Comparison of ENCODE assay signal across 27 cellular contexts in genomic region chr12:100173111-100173510, GRCh38.
"Had no signal": no experiment of that assay in that cellular context is flagged by ENCODE, and none has a peak within 500 bp of the region (broad histone marks: within the 10 kb centered on the region; RNA-seq: fewer than 3 reads in every experiment).

No MANE protein-coding gene starts in this region.

- H3K27me3 ChIP-seq: neutrophil, right lobe of liver, tibial nerve, uterus had no signal

- H3K4me1 ChIP-seq: parathyroid adenoma, psoas muscle, tibial nerve, uterus had no signal

- H3K36me3 Mint-ChIP-seq: type B pancreatic cell had no signal

- H3K4me3 ChIP-seq: lung, mucosa of descending colon, psoas muscle, right lobe of liver, smooth muscle cell, tibial nerve, uterus had no signal

- H3K4me3 Mint-ChIP-seq: naive thymus-derived CD4-positive, alpha-beta T cell; nephron; neural crest cell; stimulated activated memory B cell treated with anti-CD40 and anti-IgM and Interleukin-4, amounts not matched to agents 10 μg/mL and 1 μg/mL and 100 μg/mL, for 72 hours; stimulated activated naive CD8-positive, alpha-beta T cell treated with anti-CD3 and anti-CD28 coated beads, Interleukin-15, amount 100 ng/mL, for 72 hours; type B pancreatic cell had no signal

- H3K9ac ChIP-seq: parathyroid adenoma had no signal

- DNase-seq: hippocampal formation; kidney glomerular epithelial cell; left cardiac atrium; midbrain; mucosa of descending colon; naive thymus-derived CD4-positive, alpha-beta T cell; occipital lobe; psoas muscle; stimulated activated CD4-positive, alpha-beta T cell treated with anti-CD3 and anti-CD28 coated beads, Interleukin-1b, Interleukin-23, amount 100 ng/mL, for 48 hours; stimulated activated CD4-positive, alpha-beta T cell treated with anti-CD3 and anti-CD28 coated beads, Interleukin-2, amount 100 ng/mL, for 48 hours; stimulated activated CD4-positive, alpha-beta T cell treated with anti-CD3 and anti-CD28 coated beads, Interleukin-4, amount 100 ng/mL, for 4 hours; stimulated activated CD8-positive, alpha-beta memory T cell treated with anti-CD3 and anti-CD28 coated beads, Interleukin-4, amount 100 ng/mL, for 48 hours; stimulated activated naive CD4-positive, alpha-beta T cell treated with Interleukin-2 at 50 U/mL for 16 hours; stimulated activated naive CD8-positive, alpha-beta T cell treated with anti-CD3 and anti-CD28 coated beads, Interleukin-15, amount 100 ng/mL, for 72 hours; substantia nigra; uterus had no signal

- H3K27ac Mint-ChIP-seq: naive thymus-derived CD4-positive, alpha-beta T cell; nephron; stimulated activated memory B cell treated with anti-CD40 and anti-IgM and Interleukin-4, amounts not matched to agents 10 μg/mL and 1 μg/mL and 100 μg/mL, for 72 hours; stimulated activated naive CD8-positive, alpha-beta T cell treated with anti-CD3 and anti-CD28 coated beads, Interleukin-15, amount 100 ng/mL, for 72 hours; type B pancreatic cell had no signal

- H3K4me2 ChIP-seq: smooth muscle cell had no signal

- H3K36me3 ChIP-seq: neutrophil, uterus had no signal

- H3K9me3 ChIP-seq: mucosa of descending colon, neutrophil, psoas muscle, right lobe of liver, tibial nerve, uterus had no signal

- H3K27ac ChIP-seq: neutrophil, parathyroid adenoma, psoas muscle, right lobe of liver, tibial nerve, uterus had no signal

- H2AFZ ChIP-seq: parathyroid adenoma had no signal

- H3K27me3 Mint-ChIP-seq: naive thymus-derived CD4-positive, alpha-beta T cell; stimulated activated memory B cell treated with anti-CD40 and anti-IgM and Interleukin-4, amounts not matched to agents 10 μg/mL and 1 μg/mL and 100 μg/mL, for 72 hours; stimulated activated naive CD8-positive, alpha-beta T cell treated with anti-CD3 and anti-CD28 coated beads, Interleukin-15, amount 100 ng/mL, for 72 hours; type B pancreatic cell had no signal

- H3K9me3 Mint-ChIP-seq: naive thymus-derived CD4-positive, alpha-beta T cell; nephron; neural crest cell; stimulated activated memory B cell treated with anti-CD40 and anti-IgM and Interleukin-4, amounts not matched to agents 10 μg/mL and 1 μg/mL and 100 μg/mL, for 72 hours; stimulated activated naive CD8-positive, alpha-beta T cell treated with anti-CD3 and anti-CD28 coated beads, Interleukin-15, amount 100 ng/mL, for 72 hours; type B pancreatic cell had no signal

- ATAC-seq: left cardiac atrium; left lobe of liver; mucosa of descending colon; naive thymus-derived CD4-positive, alpha-beta T cell; psoas muscle; right lobe of liver; stimulated activated memory B cell treated with anti-CD40 and anti-IgM and Interleukin-4, amounts not matched to agents 10 μg/mL and 1 μg/mL and 100 μg/mL, for 72 hours; stimulated activated naive CD8-positive, alpha-beta T cell treated with anti-CD3 and anti-CD28 coated beads, Interleukin-15, amount 100 ng/mL, for 72 hours had no signal

- H3K79me2 ChIP-seq: parathyroid adenoma had no signal

- H3K4me1 Mint-ChIP-seq: naive thymus-derived CD4-positive, alpha-beta T cell; stimulated activated memory B cell treated with anti-CD40 and anti-IgM and Interleukin-4, amounts not matched to agents 10 μg/mL and 1 μg/mL and 100 μg/mL, for 72 hours; stimulated activated naive CD8-positive, alpha-beta T cell treated with anti-CD3 and anti-CD28 coated beads, Interleukin-15, amount 100 ng/mL, for 72 hours had no signal
